ENCODE assay signal across 24 cellular contexts in genomic region chr11:72045849-72046248, GRCh38. TPM values are rescaled to one million over a fixed set of nuclear protein-coding genes. Genes with fewer than 3 reads are reported as not detected.
DNase-seq lines count a peak whose midpoint lies in the region; ATAC-seq and TF ChIP-seq lines count a peak whose summit lies in the region.
"Had no signal": no experiment of that assay in that cellular context is flagged by ENCODE, and none has a peak within 500 bp of the region (broad histone marks: within the 10 kb centered on the region; RNA-seq: fewer than 3 reads in every experiment).

No MANE protein-coding gene starts in this region.

- H3K4me1 ChIP-seq in neuronal stem cell (ENCODE audit: control insufficient read depth in 2 of 2, insufficient read depth in 1 of 2, low read depth in 1 of 2, low read length in 2 of 2): peaks cover 9 to 10% of the 10 kb centered on the region in 2 donors

- H2AFZ ChIP-seq in neuronal stem cell (ENCODE audit: low read length): no peak overlapping the region

- no peak overlapping the region for H3K27ac ChIP-seq in neuronal stem cell (replicated peaks; ENCODE audit: low read length)
- H3K27ac ChIP-seq: heart right ventricle, testis had no signal

- H3K27me3 Mint-ChIP-seq in activated naive CD8-positive, alpha-beta T cell treated with anti-CD3 and anti-CD28 coated beads, Interleukin-2, amount 50 U/mL, for 24 hours: no peaks in the 10 kb centered on the region
- H3K27me3 Mint-ChIP-seq in activated naive CD8-positive, alpha-beta T cell treated with anti-CD3 and anti-CD28 coated beads for 36 hours: no peaks in the 10 kb centered on the region
- H3K27me3 Mint-ChIP-seq in type B pancreatic cell: no peaks in the 10 kb centered on the region
- H3K27me3 Mint-ChIP-seq: activated CD4-positive, alpha-beta T cell treated with anti-CD3 and anti-CD28 coated beads, Interleukin-2, amount 10 ng/mL, durations not matched to agents 24 days and 14 days had no signal

- H3K14ac ChIP-seq in neuronal stem cell (ENCODE audit: low read length): no peak overlapping the region

- peak overlapping the region; percentile 48 for H3K23ac ChIP-seq in neuronal stem cell (ENCODE audit: low read depth, low read length, poor library complexity)

- DNase-seq in activated naive CD8-positive, alpha-beta T cell treated with anti-CD3 and anti-CD28 coated beads, Interleukin-2, amount 50 U/mL, for 24 hours: no peak
- DNase-seq in activated naive CD8-positive, alpha-beta T cell treated with anti-CD3 and anti-CD28 coated beads for 36 hours: no peak
- peak; percentile 27 for DNase-seq in globus pallidus (ENCODE audit: low spot score)
- no peak for DNase-seq in neuronal stem cell (ENCODE audit: low spot score)
- DNase-seq in type B pancreatic cell (ENCODE audit: extremely low spot score, unreplicated experiment): no peak
- DNase-seq in NK-92 treated with Interleukin-12 subunit alpha and Interleukin-12 subunit beta, amount 100 ng/mL, for 24 hours (lab: John Stamatoyannopoulos, UW): no peak
- no peak for DNase-seq in activated CD4-positive, alpha-beta T cell treated with anti-CD3 and anti-CD28 coated beads, Interleukin-2, amount 50 U/mL, for 48 hours
- no peak for DNase-seq in activated T-cell treated with anti-CD3 and anti-CD28 coated beads, Interleukin-2, amount 50 U/mL, for 1 hour
- DNase-seq: activated CD4-positive, alpha-beta T cell treated with anti-CD3 and anti-CD28 coated beads, Interleukin-2, amount 10 ng/mL, durations not matched to agents 24 days and 14 days; activated CD8-positive, alpha-beta memory T cell treated with anti-CD3 and anti-CD28 coated beads, Interleukin-2, amount 50 U/mL, for 48 hours; activated effector memory CD4-positive, alpha-beta T cell treated with anti-CD3 and anti-CD28 coated beads, Interleukin-2, amount 50 U/mL, for 16 hours; DMS79 treated with DMSO at 0.1 percent for 48 hours; heart right ventricle; Kasumi-1; left ventricle myocardium superior; NCI-H1694; NCI-H2171; NCI-H526; testis had no signal

- no peak overlapping the region for H4K91ac ChIP-seq in neuronal stem cell (ENCODE audit: low read depth, low read length, poor library complexity)

- no peak overlapping the region for H2BK120ac ChIP-seq in neuronal stem cell (ENCODE audit: low read depth, low read length)

- H4K8ac ChIP-seq in neuronal stem cell (ENCODE audit: low read depth, low read length): no peak overlapping the region

- H2BK12ac ChIP-seq in neuronal stem cell (ENCODE audit: low read length): no peak overlapping the region

- no peak overlapping the region for H3K4me3 ChIP-seq in neuronal stem cell (ENCODE audit: low read length in 2 of 2)
- H3K4me3 ChIP-seq: adrenal gland, heart right ventricle, testis had no signal

- H3K18ac ChIP-seq in neuronal stem cell (ENCODE audit: low read length): no peak overlapping the region

- no peak overlapping the region for H3K4ac ChIP-seq in neuronal stem cell (ENCODE audit: low read length)

- H2AK5ac ChIP-seq in neuronal stem cell (ENCODE audit: low read depth, low read length): no peak overlapping the region

- H3K36me3 ChIP-seq in neuronal stem cell (replicated peaks in 1 of 2; ENCODE audit: control insufficient read depth in 2 of 2, insufficient read depth in 2 of 2, low read length in 2 of 2): peaks cover 0 to 44% of the 10 kb centered on the region in 2 donors
- H3K36me3 ChIP-seq: adrenal gland had no signal

- no peaks in the 10 kb centered on the region for H3K27me3 ChIP-seq in neuronal stem cell (ENCODE audit: control insufficient read depth in 3 of 3, insufficient read depth in 3 of 3, low read depth in 1 of 3, low read length in 3 of 3)
- H3K27me3 ChIP-seq: adrenal gland, heart right ventricle, testis had no signal

- ATAC-seq in activated naive CD8-positive, alpha-beta T cell treated with anti-CD3 and anti-CD28 coated beads, Interleukin-2, amount 50 U/mL, for 24 hours: no peak
- ATAC-seq: heart right ventricle, left ventricle myocardium superior had no signal

- no peak overlapping the region for H2BK15ac ChIP-seq in neuronal stem cell (ENCODE audit: low read length)

- TF ChIP-seq CTCF in type B pancreatic cell (conservative IDR thresholded peaks at IDR 0.05): no peak

- peaks cover 7% of the 10 kb centered on the region for H3K36me3 Mint-ChIP-seq in activated naive CD8-positive, alpha-beta T cell treated with anti-CD3 and anti-CD28 coated beads, Interleukin-2, amount 50 U/mL, for 24 hours (ENCODE audit: low read depth)
- peaks cover 3% of the 10 kb centered on the region for H3K36me3 Mint-ChIP-seq in activated naive CD8-positive, alpha-beta T cell treated with anti-CD3 and anti-CD28 coated beads for 36 hours
- no peaks in the 10 kb centered on the region for H3K36me3 Mint-ChIP-seq in type B pancreatic cell

- no peak overlapping the region for H3K4me3 Mint-ChIP-seq in activated naive CD8-positive, alpha-beta T cell treated with anti-CD3 and anti-CD28 coated beads, Interleukin-2, amount 50 U/mL, for 24 hours
- H3K4me3 Mint-ChIP-seq in activated naive CD8-positive, alpha-beta T cell treated with anti-CD3 and anti-CD28 coated beads for 36 hours: no peak overlapping the region
- H3K4me3 Mint-ChIP-seq in type B pancreatic cell: no peak overlapping the region
- H3K4me3 Mint-ChIP-seq: activated CD4-positive, alpha-beta T cell treated with anti-CD3 and anti-CD28 coated beads, Interleukin-2, amount 10 ng/mL, durations not matched to agents 24 days and 14 days; T-helper 1 cell treated with Interleukin-12 subunit alpha and Interleukin-12 subunit beta and Interleukin-4 antibody, amounts not matched to agents 30 μg/mL and 1 μg/mL, for 36 hours had no signal

- H3K4me1 Mint-ChIP-seq in activated naive CD8-positive, alpha-beta T cell treated with anti-CD3 and anti-CD28 coated beads, Interleukin-2, amount 50 U/mL, for 24 hours: peaks cover 20% of the 10 kb centered on the region
- peaks cover 26% of the 10 kb centered on the region for H3K4me1 Mint-ChIP-seq in activated naive CD8-positive, alpha-beta T cell treated with anti-CD3 and anti-CD28 coated beads for 36 hours
- peaks cover 51% of the 10 kb centered on the region for H3K4me1 Mint-ChIP-seq in type B pancreatic cell (ENCODE audit: unreplicated experiment)

- no peaks in the 10 kb centered on the region for H3K9me3 ChIP-seq in neuronal stem cell (replicated peaks in 1 of 2; ENCODE audit: control insufficient read depth in 2 of 2, insufficient read depth in 1 of 2, low read depth in 1 of 2, low read length in 2 of 2)
- H3K9me3 ChIP-seq: adrenal gland, heart right ventricle, testis had no signal

- no peaks in the 10 kb centered on the region for H3K9me3 Mint-ChIP-seq in activated naive CD8-positive, alpha-beta T cell treated with anti-CD3 and anti-CD28 coated beads, Interleukin-2, amount 50 U/mL, for 24 hours
- no peaks in the 10 kb centered on the region for H3K9me3 Mint-ChIP-seq in activated naive CD8-positive, alpha-beta T cell treated with anti-CD3 and anti-CD28 coated beads for 36 hours
- no peaks in the 10 kb centered on the region for H3K9me3 Mint-ChIP-seq in type B pancreatic cell
- H3K9me3 Mint-ChIP-seq: activated CD4-positive, alpha-beta T cell treated with anti-CD3 and anti-CD28 coated beads, Interleukin-2, amount 10 ng/mL, durations not matched to agents 24 days and 14 days; T-helper 1 cell treated with Interleukin-12 subunit alpha and Interleukin-12 subunit beta and Interleukin-4 antibody, amounts not matched to agents 30 μg/mL and 1 μg/mL, for 36 hours had no signal

- peaks cover 2% of the 10 kb centered on the region for H3K79me1 ChIP-seq in neuronal stem cell (ENCODE audit: low read depth, low read length)

- no peak overlapping the region for H3K9ac ChIP-seq in neuronal stem cell (ENCODE audit: low read depth, low read length, poor library complexity)

- no CpG with 5 or more reads among the region's 5 CpGs for WGBS in neuronal stem cell (ENCODE audit: extremely low coverage in 2 of 2, insufficient read length in 2 of 2, insufficient replicate concordance in 1 of 2), 2 donors

- H2BK5ac ChIP-seq in neuronal stem cell (ENCODE audit: low read length): no peak overlapping the region

- no peak overlapping the region for H3K4me2 ChIP-seq in neuronal stem cell (ENCODE audit: insufficient read depth, low read length, poor library complexity, severe bottlenecking)

- H3K27ac Mint-ChIP-seq in activated naive CD8-positive, alpha-beta T cell treated with anti-CD3 and anti-CD28 coated beads, Interleukin-2, amount 50 U/mL, for 24 hours: peak overlapping the region; percentile 31
- H3K27ac Mint-ChIP-seq in activated naive CD8-positive, alpha-beta T cell treated with anti-CD3 and anti-CD28 coated beads for 36 hours: no peak overlapping the region
- H3K27ac Mint-ChIP-seq in type B pancreatic cell: peak overlapping the region; percentile 26
- H3K27ac Mint-ChIP-seq: activated CD4-positive, alpha-beta T cell treated with anti-CD3 and anti-CD28 coated beads, Interleukin-2, amount 10 ng/mL, durations not matched to agents 24 days and 14 days; T-helper 1 cell treated with Interleukin-12 subunit alpha and Interleukin-12 subunit beta and Interleukin-4 antibody, amounts not matched to agents 30 μg/mL and 1 μg/mL, for 36 hours had no signal

RNA-seq across cellular contexts. Expression of gene NUMA1, which starts 34.5 kb away (rescaled TPM):
- 100 to 1,000 TPM; 120 to 121 TPM for total RNA-seq in activated naive CD8-positive, alpha-beta T cell treated with anti-CD3 and anti-CD28 coated beads for 36 hours
- 81.2 TPM for polyA plus RNA-seq in neuronal stem cell (2013, experiment 1 of 2)
- 78.8 TPM for polyA plus RNA-seq in neuronal stem cell (2013, experiment 2 of 2)
- 183 and 225 TPM in 2 replicates for total RNA-seq in type B pancreatic cell (ENCODE audit: low replicate concordance)

RNA-seq across cellular contexts. Expression of gene LRRC51, which starts 34.8 kb away (rescaled TPM):
- 10 to 100 TPM in 1 of 2 experiments, 1 to 10 TPM in 1; 7.0 to 10.0 TPM for total RNA-seq in activated naive CD8-positive, alpha-beta T cell treated with anti-CD3 and anti-CD28 coated beads for 36 hours
- 7.1 TPM for polyA plus RNA-seq in neuronal stem cell (2013, experiment 1 of 2)
- polyA plus RNA-seq in neuronal stem cell (2013, experiment 2 of 2): 8.5 TPM
- 7.9 and 14.7 TPM in 2 replicates for total RNA-seq in type B pancreatic cell (ENCODE audit: low replicate concordance)

RNA-seq across cellular contexts. Expression of gene IL18BP, which starts 47.1 kb away (rescaled TPM):
- total RNA-seq in activated naive CD8-positive, alpha-beta T cell treated with anti-CD3 and anti-CD28 coated beads for 36 hours: 1 to 10 TPM; 6.9 to 7.4 TPM
- 7.6 TPM for polyA plus RNA-seq in neuronal stem cell (2013, experiment 1 of 2)
- polyA plus RNA-seq in neuronal stem cell (2013, experiment 2 of 2): 7.4 TPM
- 10.6 and 15.7 TPM in 2 replicates for total RNA-seq in type B pancreatic cell (ENCODE audit: low replicate concordance)

RNA-seq across cellular contexts. Expression of gene LAMTOR1, which starts 57.2 kb away (rescaled TPM):
- 10 to 100 TPM; 65.5 to 66.2 TPM for total RNA-seq in activated naive CD8-positive, alpha-beta T cell treated with anti-CD3 and anti-CD28 coated beads for 36 hours
- 66.8 TPM for polyA plus RNA-seq in neuronal stem cell (2013, experiment 1 of 2)
- 64.1 TPM for polyA plus RNA-seq in neuronal stem cell (2013, experiment 2 of 2)
- total RNA-seq in type B pancreatic cell (ENCODE audit: low replicate concordance): 73.0 and 93.8 TPM in 2 replicates

RNA-seq across cellular contexts. Expression of gene TOMT, which starts 59.9 kb away (rescaled TPM):
- not detected for total RNA-seq in activated naive CD8-positive, alpha-beta T cell treated with anti-CD3 and anti-CD28 coated beads for 36 hours
- polyA plus RNA-seq in neuronal stem cell (2013, experiment 1 of 2): not detected
- polyA plus RNA-seq in neuronal stem cell (2013, experiment 2 of 2): not detected
- total RNA-seq in type B pancreatic cell (ENCODE audit: low replicate concordance): not detected in 2 replicates
- total RNA-seq: activated CD4-positive, alpha-beta T cell treated with anti-CD3 and anti-CD28 coated beads, Interleukin-2, amount 10 ng/mL, durations not matched to agents 24 days and 14 days; adrenal gland; bronchial epithelial cell; left ventricle myocardium superior; osteoblast; RPMI7951 had no signal
- polyA plus RNA-seq: adrenal gland, heart right ventricle had no signal
